In the genomic region with DNA sequence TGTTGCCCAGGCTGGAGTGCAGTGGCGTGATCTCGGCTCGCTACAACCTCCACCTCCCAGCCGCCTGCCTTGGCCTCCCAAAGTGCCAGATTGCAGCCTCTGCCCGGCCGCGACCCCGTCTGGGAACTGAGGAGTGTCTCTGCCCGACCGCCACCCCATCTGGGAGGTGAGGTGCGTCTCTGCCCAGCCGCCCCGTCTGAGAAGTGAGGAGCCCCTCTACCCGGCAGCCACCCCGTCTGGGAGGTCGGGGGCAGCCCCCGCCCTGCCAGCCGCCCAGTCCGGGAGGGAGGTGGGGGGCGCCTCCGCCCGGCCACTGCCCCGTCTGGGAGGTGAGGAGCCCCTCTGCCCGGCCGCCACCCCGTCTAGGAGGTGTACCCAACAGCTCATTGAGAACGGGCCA, we compare ENCODE assay signal across 6 cellular contexts. TPM values are rescaled to one million over a fixed set of nuclear protein-coding genes. Genes with fewer than 3 reads are reported as not detected.
"Had no signal": no experiment of that assay in that cellular context is flagged by ENCODE, and none has a peak within 500 bp of the region (broad histone marks: within the 10 kb centered on the region; RNA-seq: fewer than 3 reads in every experiment).

No MANE protein-coding gene starts in this region.

RNA-seq across cellular contexts. Expression of gene MAEL, which starts 40.5 kb away (rescaled TPM):
- total RNA-seq: suprapubic skin, thoracic aorta, transverse colon, upper lobe of left lung, upper lobe of right lung, vagina had no signal
